Comparison of ENCODE assay signal across 39 cellular contexts in genomic region chr2:52828112-52828511, GRCh38.
"Had no signal": no experiment of that assay in that cellular context is flagged by ENCODE, and none has a peak within 500 bp of the region (broad histone marks: within the 10 kb centered on the region; RNA-seq: fewer than 3 reads in every experiment).

No MANE protein-coding gene starts in this region.

- H3K4me1 Mint-ChIP-seq: activated naive CD4-positive, alpha-beta T cell treated with anti-CD3 and anti-CD28 coated beads, Interleukin-2, amount 10 ng/mL, durations not matched to agents 7 days and 5 days; activated naive CD4-positive, alpha-beta T cell treated with anti-CD3 and anti-CD28 coated beads, Interleukin-2, amount 50 U/mL, for 24 hours; activated naive CD8-positive, alpha-beta T cell treated with anti-CD3 and anti-CD28 coated beads for 36 hours; activated naive CD8-positive, alpha-beta T cell treated with anti-CD3 and anti-CD28 coated beads, Interleukin-2, amount 10 ng/mL, durations not matched to agents 7 days and 5 days; activated naive CD8-positive, alpha-beta T cell treated with anti-CD3 and anti-CD28 coated beads, Interleukin-2, amount 50 U/mL, for 24 hours; activated T-helper 17 cell treated with anti-CD3 and anti-CD28 coated beads, Interleukin-2, amount 50 U/mL, for 72 hours; brain; central memory CD8-positive, alpha-beta T cell had no signal

- H3K27ac Mint-ChIP-seq: activated naive CD4-positive, alpha-beta T cell treated with anti-CD3 and anti-CD28 coated beads for 36 hours; activated naive CD4-positive, alpha-beta T cell treated with anti-CD3 and anti-CD28 coated beads, Interleukin-2, amount 10 ng/mL, durations not matched to agents 7 days and 5 days; activated naive CD4-positive, alpha-beta T cell treated with anti-CD3 and anti-CD28 coated beads, Interleukin-2, amount 50 U/mL, for 24 hours; activated naive CD4-positive, alpha-beta T cell treated with anti-CD3 and anti-CD28 coated beads, Interleukin-2, amount 50 U/mL, for 72 hours; activated naive CD8-positive, alpha-beta T cell; activated naive CD8-positive, alpha-beta T cell treated with anti-CD3 and anti-CD28 coated beads for 36 hours; activated naive CD8-positive, alpha-beta T cell treated with anti-CD3 and anti-CD28 coated beads, Interleukin-2, amount 10 ng/mL, durations not matched to agents 7 days and 5 days; activated naive CD8-positive, alpha-beta T cell treated with anti-CD3 and anti-CD28 coated beads, Interleukin-2, amount 50 U/mL, for 24 hours; activated T-cell treated with anti-CD3 and anti-CD28 coated beads, Interleukin-2, amount 50 U/mL, for 24 hours; activated T-cell treated with anti-CD3 and anti-CD28 coated beads, Interleukin-2, amount 50 U/mL, for 72 hours; activated T-helper 1 cell treated with anti-CD3 and anti-CD28 coated beads, Interleukin-12 subunit alpha, Interleukin-12 subunit beta, Interleukin-2, Interleukin-4 antibody, amounts not matched to agents 30 ng/mL and 10 ng/mL and 1 ng/mL, durations not matched to agents 14 hours and 24 hours and 36 hours; activated T-helper 17 cell treated with anti-CD3 and anti-CD28 coated beads, Interleukin-2, amount 50 U/mL, for 72 hours; activated T-helper 2 cell treated with anti-CD3 and anti-CD28 coated beads, Interferon-gamma antibody, Interleukin-2, Interleukin-4, amounts not matched to agents 10 μg/mL and 5 μg/mL and 100 μg/mL, durations not matched to agents 14 hours and 24 hours and 36 hours; brain had no signal

- FAIRE-seq: astrocyte, bronchial epithelial cell had no signal

- ATAC-seq: activated naive CD4-positive, alpha-beta T cell treated with anti-CD3 and anti-CD28 coated beads, Interleukin-2, amount 50 U/mL, for 72 hours; activated naive CD8-positive, alpha-beta T cell treated with anti-CD3 and anti-CD28 coated beads, Interleukin-2, amount 50 U/mL, for 24 hours; activated T-cell treated with anti-CD3 and anti-CD28 coated beads, Interleukin-2, amount 50 U/mL, for 4 hours; activated T-cell treated with anti-CD3 and anti-CD28 coated beads, Interleukin-2, amount 50 U/mL, for 72 hours; activated T-helper 17 cell treated with anti-CD3 and anti-CD28 coated beads, Interleukin-2, amount 50 U/mL, for 72 hours; body of pancreas had no signal

- H3K4me3 Mint-ChIP-seq: activated naive CD4-positive, alpha-beta T cell treated with anti-CD3 and anti-CD28 coated beads for 36 hours; activated naive CD4-positive, alpha-beta T cell treated with anti-CD3 and anti-CD28 coated beads, Interleukin-2, amount 10 ng/mL, durations not matched to agents 7 days and 5 days; activated naive CD4-positive, alpha-beta T cell treated with anti-CD3 and anti-CD28 coated beads, Interleukin-2, amount 50 U/mL, for 24 hours; activated naive CD8-positive, alpha-beta T cell; activated naive CD8-positive, alpha-beta T cell treated with anti-CD3 and anti-CD28 coated beads for 36 hours; activated naive CD8-positive, alpha-beta T cell treated with anti-CD3 and anti-CD28 coated beads, Interleukin-2, amount 10 ng/mL, durations not matched to agents 7 days and 5 days; activated naive CD8-positive, alpha-beta T cell treated with anti-CD3 and anti-CD28 coated beads, Interleukin-2, amount 50 U/mL, for 24 hours; activated T-cell treated with anti-CD3 and anti-CD28 coated beads, Interleukin-2, amount 50 U/mL, for 24 hours; activated T-cell treated with anti-CD3 and anti-CD28 coated beads, Interleukin-2, amount 50 U/mL, for 4 hours; activated T-cell treated with anti-CD3 and anti-CD28 coated beads, Interleukin-2, amount 50 U/mL, for 72 hours; activated T-helper 1 cell treated with anti-CD3 and anti-CD28 coated beads, Interleukin-12 subunit alpha, Interleukin-12 subunit beta, Interleukin-2, Interleukin-4 antibody, amounts not matched to agents 30 ng/mL and 10 ng/mL and 1 ng/mL, durations not matched to agents 14 hours and 24 hours and 36 hours; activated T-helper 17 cell treated with anti-CD3 and anti-CD28 coated beads, Interleukin-2, amount 50 U/mL, for 72 hours; brain; central memory CD8-positive, alpha-beta T cell had no signal

- DNase-seq: activated effector memory CD4-positive, alpha-beta T cell treated with anti-CD3 and anti-CD28 coated beads, Interleukin-2, amount 50 U/mL, for 16 hours; activated effector memory CD4-positive, alpha-beta T cell treated with Interleukin-2 at 50 U/mL for 16 hours; activated gamma-delta T cell; activated gamma-delta T cell treated with Interleukin-2 at 50 U/mL for 16 hours; activated naive CD4-positive, alpha-beta T cell; activated naive CD4-positive, alpha-beta T cell treated with anti-CD3 and anti-CD28 coated beads for 36 hours; activated naive CD4-positive, alpha-beta T cell treated with anti-CD3 and anti-CD28 coated beads, Interleukin-2, amount 10 ng/mL, durations not matched to agents 7 days and 5 days; activated naive CD4-positive, alpha-beta T cell treated with anti-CD3 and anti-CD28 coated beads, Interleukin-2, amount 50 U/mL, for 16 hours; activated naive CD4-positive, alpha-beta T cell treated with Interleukin-2 at 50 U/mL for 16 hours; activated naive CD8-positive, alpha-beta T cell treated with anti-CD3 and anti-CD28 coated beads for 36 hours; activated naive CD8-positive, alpha-beta T cell treated with anti-CD3 and anti-CD28 coated beads, Interleukin-2, amount 10 ng/mL, durations not matched to agents 7 days and 5 days; activated naive CD8-positive, alpha-beta T cell treated with anti-CD3 and anti-CD28 coated beads, Interleukin-2, amount 50 U/mL, for 24 hours; activated T-cell treated with anti-CD3 and anti-CD28 coated beads, Interleukin-2, amount 50 U/mL, for 24 hours; activated T-cell treated with anti-CD3 and anti-CD28 coated beads, Interleukin-2, amount 50 U/mL, for 4 hours; activated T-cell treated with anti-CD3 and anti-CD28 coated beads, Interleukin-2, amount 50 U/mL, for 48 hours; activated T-cell treated with anti-CD3 and anti-CD28 coated beads, Interleukin-2, amount 50 U/mL, for 72 hours; adrenal gland; amniotic stem cell; amygdala; anterior cingulate cortex; aorta; body of pancreas; brain microvascular endothelial cell; caudate nucleus; central memory CD4-positive, alpha-beta T cell; cerebellar nuclear complex had no signal

- H3K36me3 Mint-ChIP-seq: activated naive CD4-positive, alpha-beta T cell treated with anti-CD3 and anti-CD28 coated beads, Interleukin-2, amount 10 ng/mL, durations not matched to agents 7 days and 5 days; activated naive CD4-positive, alpha-beta T cell treated with anti-CD3 and anti-CD28 coated beads, Interleukin-2, amount 50 U/mL, for 24 hours; activated naive CD4-positive, alpha-beta T cell treated with anti-CD3 and anti-CD28 coated beads, Interleukin-2, amount 50 U/mL, for 72 hours; activated naive CD8-positive, alpha-beta T cell; activated naive CD8-positive, alpha-beta T cell treated with anti-CD3 and anti-CD28 coated beads for 36 hours; activated naive CD8-positive, alpha-beta T cell treated with anti-CD3 and anti-CD28 coated beads, Interleukin-2, amount 10 ng/mL, durations not matched to agents 7 days and 5 days; brain had no signal

- H3K27me3 Mint-ChIP-seq: activated naive CD4-positive, alpha-beta T cell treated with anti-CD3 and anti-CD28 coated beads, Interleukin-2, amount 10 ng/mL, durations not matched to agents 7 days and 5 days; activated naive CD4-positive, alpha-beta T cell treated with anti-CD3 and anti-CD28 coated beads, Interleukin-2, amount 50 U/mL, for 24 hours; activated naive CD8-positive, alpha-beta T cell; activated naive CD8-positive, alpha-beta T cell treated with anti-CD3 and anti-CD28 coated beads for 36 hours; activated naive CD8-positive, alpha-beta T cell treated with anti-CD3 and anti-CD28 coated beads, Interleukin-2, amount 10 ng/mL, durations not matched to agents 7 days and 5 days; activated naive CD8-positive, alpha-beta T cell treated with anti-CD3 and anti-CD28 coated beads, Interleukin-2, amount 50 U/mL, for 24 hours; activated T-cell treated with anti-CD3 and anti-CD28 coated beads, Interleukin-2, amount 50 U/mL, for 24 hours; activated T-helper 17 cell treated with anti-CD3 and anti-CD28 coated beads, Interleukin-2, amount 50 U/mL, for 72 hours; central memory CD8-positive, alpha-beta T cell had no signal

- H3K27me3 ChIP-seq: adrenal gland, ascending aorta, body of pancreas, brain microvascular endothelial cell, breast epithelium, cardiac muscle cell had no signal

- H3K36me3 ChIP-seq: adrenal gland, ascending aorta, brain microvascular endothelial cell, breast epithelium, cardiac muscle cell had no signal

- H3K4me3 ChIP-seq: adrenal gland, ascending aorta, body of pancreas, breast epithelium, cardiac muscle cell had no signal

- H3K9me3 ChIP-seq: adrenal gland, ascending aorta, body of pancreas, breast epithelium had no signal

- H3K4me1 ChIP-seq: adrenal gland, ascending aorta, body of pancreas, breast epithelium had no signal

- H3K9me3 Mint-ChIP-seq: activated naive CD4-positive, alpha-beta T cell treated with anti-CD3 and anti-CD28 coated beads, Interleukin-2, amount 10 ng/mL, durations not matched to agents 7 days and 5 days; activated naive CD4-positive, alpha-beta T cell treated with anti-CD3 and anti-CD28 coated beads, Interleukin-2, amount 50 U/mL, for 24 hours; activated naive CD8-positive, alpha-beta T cell treated with anti-CD3 and anti-CD28 coated beads for 36 hours; activated T-cell treated with anti-CD3 and anti-CD28 coated beads, Interleukin-2, amount 50 U/mL, for 24 hours; activated T-cell treated with anti-CD3 and anti-CD28 coated beads, Interleukin-2, amount 50 U/mL, for 4 hours; activated T-helper 17 cell treated with anti-CD3 and anti-CD28 coated beads, Interleukin-2, amount 50 U/mL, for 72 hours; brain had no signal

- H3K27ac ChIP-seq: adrenal gland, ascending aorta, body of pancreas, brain microvascular endothelial cell, breast epithelium, cardiac muscle cell had no signal
